8 cellular contexts compared by ENCODE assay signal in the genomic region with DNA sequence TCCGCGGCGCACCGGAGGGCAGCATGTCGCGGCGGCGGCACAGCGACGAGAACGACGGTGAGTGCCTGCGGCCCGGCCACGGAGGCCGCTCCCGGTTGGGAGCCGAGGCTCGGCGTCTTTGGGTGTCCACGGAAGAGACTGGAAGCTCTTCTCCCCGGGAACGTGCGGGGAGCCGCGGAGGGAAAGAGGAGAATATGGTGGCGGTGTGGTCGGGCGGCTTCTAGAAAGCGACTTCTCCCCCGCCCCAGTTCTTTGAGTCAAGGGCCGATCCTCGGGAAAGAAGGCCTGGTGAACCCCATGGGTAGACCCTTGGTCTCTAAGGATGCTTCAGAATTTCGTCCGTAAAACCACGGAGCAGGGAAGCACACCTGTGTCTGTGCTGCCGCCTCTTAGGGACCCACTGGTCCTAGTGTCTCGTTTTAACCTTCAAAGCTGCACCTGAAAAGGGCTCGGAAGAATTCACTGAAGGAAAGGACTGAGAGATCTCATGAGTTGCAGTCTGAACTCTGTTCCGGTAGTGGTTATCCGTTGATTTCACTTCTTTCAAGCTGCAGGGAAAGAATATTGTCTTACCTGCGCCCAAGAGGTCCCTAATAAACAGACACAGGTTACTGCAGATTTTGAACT. TPM values are rescaled to one million over a fixed set of nuclear protein-coding genes. Genes with fewer than 3 reads are reported as not detected.
DNase-seq lines count a peak whose midpoint lies in the region; ATAC-seq and TF ChIP-seq lines count a peak whose summit lies in the region.

No MANE protein-coding gene starts in this region.

- DNase-seq in NCI-H146 (lab: John Stamatoyannopoulos, UW) = peak; percentile 34
- DNase-seq in NCI-H146 treated with DMSO at 0.1 percent for 48 hours (lab: John Stamatoyannopoulos, UW; ENCODE audit: unreplicated experiment) = no peak
- DNase-seq in Jurkat, Clone E6-1 (ENCODE audit: low read depth, low spot score) = no peak
- DNase-seq in astrocyte of the spinal cord (ENCODE audit: low read depth, low spot score) = no peak
- peak; percentile 22 for DNase-seq in kidney tubule cell (ENCODE audit: low spot score)
- DNase-seq in DMS 273 (lab: John Stamatoyannopoulos, UW; ENCODE audit: unreplicated experiment) = no peak

- no peak for TF ChIP-seq CTCF in astrocyte of the spinal cord (IDR thresholded peaks at IDR 0.05; ENCODE audit: low read depth, low read length)

- no peak for ATAC-seq in GM19467 (IDR thresholded peaks at IDR 0.05; ENCODE audit: unreplicated experiment)

- in situ Hi-C loops in astrocyte of the spinal cord (cut with HindIII; ENCODE audit: low sequenced_read_pairs) = no loop called here

- H3K4me3 ChIP-seq in Jurkat, Clone E6-1 (ENCODE audit: low read length) = peak overlapping the region; percentile 97
- H3K4me3 ChIP-seq in astrocyte of the spinal cord (ENCODE audit: low read depth, low read length) = peak overlapping the region; percentile 77

- peak overlapping the region; percentile 72 for H3K27ac ChIP-seq in temporal lobe (ENCODE audit: low read depth, low read length)

RNA-seq across cellular contexts. Expression of gene NCBP1, which starts 0.4 kb away (rescaled TPM):
- polyA plus RNA-seq in Jurkat, Clone E6-1 (2012; ENCODE audit: insufficient read depth, insufficient read length) = 43.2 TPM
- total RNA-seq in temporal lobe = 50.6 TPM

RNA-seq across cellular contexts. Expression of gene TSTD2, which starts 0.8 kb away (rescaled TPM):
- polyA plus RNA-seq in Jurkat, Clone E6-1 (2012; ENCODE audit: insufficient read depth, insufficient read length) = 18.0 TPM
- total RNA-seq in temporal lobe = 28.3 TPM

Comparison
In these comparisons a context has a peak if more than half of its experiments do, and no peak if none do; other contexts are left out.
1. DNase-seq: peak in NCI-H146 (single experiment) and kidney tubule cell (single experiment); none in NCI-H146 treated with DMSO at 0.1 percent for 48 hours (single experiment), Jurkat, Clone E6-1 (single experiment), astrocyte of the spinal cord (single experiment) and DMS 273 (single experiment).